ENCODE assay signal across 19 cellular contexts in the genomic region with DNA sequence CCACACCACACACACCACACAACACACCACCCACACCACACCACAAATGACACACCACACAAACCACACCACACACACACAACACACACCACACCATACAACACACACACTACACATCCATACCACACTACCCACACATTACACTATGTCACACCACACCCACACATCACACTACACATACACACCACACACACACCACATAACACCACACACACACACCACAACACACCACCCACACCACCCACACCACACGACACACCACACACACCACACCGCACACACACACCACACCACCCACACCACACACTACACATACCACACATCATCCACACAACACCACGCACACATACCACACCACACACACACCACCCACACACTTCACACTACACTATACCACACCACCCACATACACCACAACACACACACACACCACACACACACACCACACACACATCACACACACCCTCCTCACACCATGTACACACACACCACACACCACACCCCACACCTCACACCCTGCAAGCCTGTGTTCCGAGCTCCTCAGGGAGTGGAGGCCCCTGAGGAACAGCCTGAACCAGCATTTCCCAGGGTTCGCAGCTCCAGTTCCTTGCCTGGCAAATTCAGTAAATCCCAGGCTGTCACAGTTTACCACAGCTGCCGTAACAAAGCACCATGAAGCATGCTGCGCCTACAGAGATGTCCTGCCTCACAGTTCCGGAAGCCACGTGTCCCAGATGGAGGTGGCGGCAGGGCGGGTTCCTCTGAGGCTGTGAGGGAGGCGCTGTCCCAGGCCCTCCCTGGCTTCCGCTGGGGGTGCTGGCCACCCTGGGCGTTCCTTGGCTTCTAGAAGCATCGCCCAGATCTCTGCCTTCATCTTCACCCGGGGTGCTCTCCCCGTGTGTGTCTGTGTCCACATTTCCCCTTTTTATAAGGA.
DNase-seq lines count a peak whose midpoint lies in the region; ATAC-seq lines count a peak whose summit lies in the region.
"Had no signal": no experiment of that assay in that cellular context is flagged by ENCODE, and none has a peak within 500 bp of the region (broad histone marks: within the 10 kb centered on the region; RNA-seq: fewer than 3 reads in every experiment).

No MANE protein-coding gene starts in this region.

- H3K4me3 ChIP-seq in mesenchymal stem cell (ENCODE audit: insufficient read depth in 1 of 2, low read depth in 1 of 2, low read length in 2 of 2): no peak overlapping the region
- H3K4me3 ChIP-seq: left lung, prostate gland had no signal

- H2BK5ac ChIP-seq in mesenchymal stem cell (ENCODE audit: low read depth, low read length, poor library complexity, severe bottlenecking): no peak overlapping the region

- no peaks in the 10 kb centered on the region for H3K36me3 ChIP-seq in mesenchymal stem cell (ENCODE audit: control insufficient read depth in 1 of 2, insufficient read depth in 2 of 2, low read depth in 1 of 2, low read length in 2 of 2)
- H3K36me3 ChIP-seq: left lung, prostate gland had no signal

- no peak overlapping the region for H4K8ac ChIP-seq in mesenchymal stem cell (ENCODE audit: low read length)

- H3K27ac ChIP-seq in mesenchymal stem cell (ENCODE audit: low read length, poor library complexity, severe bottlenecking): no peak overlapping the region
- H3K27ac ChIP-seq: left lung, prostate gland, VCaP had no signal

- H2BK120ac ChIP-seq in mesenchymal stem cell (ENCODE audit: low read depth, low read length): no peak overlapping the region

- H3K18ac ChIP-seq in mesenchymal stem cell (ENCODE audit: low read depth in 1 of 2, low read length in 2 of 2): peak overlapping the region in 1 of 2 experiments; percentile 75

- H2AK5ac ChIP-seq in mesenchymal stem cell (ENCODE audit: low read length, severe bottlenecking): peak overlapping the region; percentile 34

- H3K27me3 ChIP-seq in mesenchymal stem cell (ENCODE audit: control insufficient read depth in 1 of 2, insufficient read depth in 1 of 2, low read length in 2 of 2): no peaks in the 10 kb centered on the region
- H3K27me3 ChIP-seq: left lung had no signal

- peaks cover under 1 to 7% of the 10 kb centered on the region in 2 donors for H3K9me3 Mint-ChIP-seq in activated T-cell treated with anti-CD3 and anti-CD28 coated beads, Interleukin-2, amount 50 U/mL, for 72 hours
- peaks cover 7% of the 10 kb centered on the region for H3K9me3 Mint-ChIP-seq in activated T-helper 1 cell treated with anti-CD3 and anti-CD28 coated beads, Interleukin-12 subunit alpha, Interleukin-12 subunit beta, Interleukin-2, Interleukin-4 antibody, amounts not matched to agents 30 ng/mL and 10 ng/mL and 1 ng/mL, durations not matched to agents 14 hours and 24 hours and 36 hours
- H3K9me3 Mint-ChIP-seq in stimulated activated naive CD8-positive, alpha-beta T cell treated with anti-CD3 and anti-CD28 coated beads, Interleukin-15, amount 100 ng/mL, for 72 hours: peaks cover 5 to 10% of the 10 kb centered on the region in 2 donors
- H3K9me3 Mint-ChIP-seq: endodermal cell had no signal

- H3K4me1 ChIP-seq in mesenchymal stem cell (ENCODE audit: control insufficient read depth, insufficient read depth, low read depth, low read length): peaks cover 7% of the 10 kb centered on the region
- H3K4me1 ChIP-seq: left lung, prostate gland had no signal

- peak overlapping the region in 1 of 2 experiments; percentile 61 for H2BK12ac ChIP-seq in mesenchymal stem cell (ENCODE audit: low read length in 2 of 2)

- H3K9ac ChIP-seq in mesenchymal stem cell (ENCODE audit: low read length): no peak overlapping the region

- peak; percentile 16 to 36 for ATAC-seq in activated T-cell treated with anti-CD3 and anti-CD28 coated beads, Interleukin-2, amount 50 U/mL, for 72 hours (replicated peaks in 1 of 2)
- peak; percentile 13 for ATAC-seq in stimulated activated naive CD8-positive, alpha-beta T cell treated with anti-CD3 and anti-CD28 coated beads, Interleukin-15, amount 100 ng/mL, for 72 hours
- ATAC-seq in HG03439 (IDR thresholded peaks at IDR 0.05; ENCODE audit: unreplicated experiment): no peak
- ATAC-seq in GM21381 (IDR thresholded peaks at IDR 0.05; ENCODE audit: unreplicated experiment): no peak
- ATAC-seq: left lung, Panc1, SK-N-SH treated with all-trans-retinoic acid at 6 μM for 48 hours had no signal

- H3K14ac ChIP-seq in mesenchymal stem cell (ENCODE audit: low read length in 2 of 2): peak overlapping the region in 1 of 2 experiments; percentile 85

- DNase-seq in activated T-cell treated with anti-CD3 and anti-CD28 coated beads, Interleukin-2, amount 50 U/mL, for 72 hours: peak in 1 of 2 donors; percentile 18
- no peak for DNase-seq in activated T-cell treated with anti-CD3 and anti-CD28 coated beads, Interleukin-2, amount 50 U/mL, for 1 hour
- DNase-seq in activated T-helper 1 cell treated with anti-CD3 and anti-CD28 coated beads, Interleukin-12 subunit alpha, Interleukin-12 subunit beta, Interleukin-2, Interleukin-4 antibody, amounts not matched to agents 30 ng/mL and 10 ng/mL and 1 ng/mL, durations not matched to agents 14 hours and 24 hours and 36 hours (ENCODE audit: low spot score): no peak
- DNase-seq in mesenchymal stem cell (no peak), KG1 (lab: John Stamatoyannopoulos, UW) (no peak)
- peak in 1 of 2 donors; percentile 18 for DNase-seq in stimulated activated naive CD8-positive, alpha-beta T cell treated with anti-CD3 and anti-CD28 coated beads, Interleukin-15, amount 100 ng/mL, for 72 hours
- DNase-seq: activated CD8-positive, alpha-beta memory T cell treated with anti-CD3 and anti-CD28 coated beads, Interleukin-2, amount 50 U/mL, for 48 hours; cerebellar nuclear complex; endodermal cell; GDM1; left lung; NCI-H1436 treated with DMSO at 0.1 percent for 48 hours; stimulated activated CD4-positive, alpha-beta T cell treated with anti-CD3 and anti-CD28 coated beads, Interleukin-12 subunit alpha, Interleukin-12 subunit beta, amount 100 ng/mL, for 4 hours had no signal

- no peaks in the 10 kb centered on the region for H3K79me1 ChIP-seq in mesenchymal stem cell (replicated peaks; ENCODE audit: low read length, poor library complexity, severe bottlenecking)

- intact Hi-C loops in activated T-helper 1 cell treated with anti-CD3 and anti-CD28 coated beads, Interleukin-12 subunit alpha, Interleukin-12 subunit beta, Interleukin-2, Interleukin-4 antibody, amounts not matched to agents 30 ng/mL and 10 ng/mL and 1 ng/mL, durations not matched to agents 14 hours and 24 hours and 36 hours (cut with micrococcal nuclease): no loop called here

- peaks cover 6% of the 10 kb centered on the region for H3K27me3 Mint-ChIP-seq in activated T-cell treated with anti-CD3 and anti-CD28 coated beads, Interleukin-2, amount 50 U/mL, for 72 hours (ENCODE audit: low read depth)
- H3K27me3 Mint-ChIP-seq in activated T-helper 1 cell treated with anti-CD3 and anti-CD28 coated beads, Interleukin-12 subunit alpha, Interleukin-12 subunit beta, Interleukin-2, Interleukin-4 antibody, amounts not matched to agents 30 ng/mL and 10 ng/mL and 1 ng/mL, durations not matched to agents 14 hours and 24 hours and 36 hours (ENCODE audit: insufficient read depth): no peaks in the 10 kb centered on the region
- no peaks in the 10 kb centered on the region for H3K27me3 Mint-ChIP-seq in stimulated activated naive CD8-positive, alpha-beta T cell treated with anti-CD3 and anti-CD28 coated beads, Interleukin-15, amount 100 ng/mL, for 72 hours

- H4K91ac ChIP-seq in mesenchymal stem cell (ENCODE audit: low read length): peak overlapping the region; percentile 0

- peak overlapping the region in 1 of 2 experiments; percentile 46 for H3K23ac ChIP-seq in mesenchymal stem cell (ENCODE audit: low read length in 2 of 2)

- 79% methylated on average over 17 of the region's 17 CpGs for whole genome bisulfite sequencing in mesenchymal stem cell

- no peak overlapping the region for H2AFZ ChIP-seq in mesenchymal stem cell (ENCODE audit: low read depth, low read length)

- peak overlapping the region; percentile 1 to 34 for H3K4me3 Mint-ChIP-seq in activated T-cell treated with anti-CD3 and anti-CD28 coated beads, Interleukin-2, amount 50 U/mL, for 72 hours
- H3K4me3 Mint-ChIP-seq in activated T-helper 1 cell treated with anti-CD3 and anti-CD28 coated beads, Interleukin-12 subunit alpha, Interleukin-12 subunit beta, Interleukin-2, Interleukin-4 antibody, amounts not matched to agents 30 ng/mL and 10 ng/mL and 1 ng/mL, durations not matched to agents 14 hours and 24 hours and 36 hours: peak overlapping the region; percentile 53
- H3K4me3 Mint-ChIP-seq in stimulated activated naive CD8-positive, alpha-beta T cell treated with anti-CD3 and anti-CD28 coated beads, Interleukin-15, amount 100 ng/mL, for 72 hours: peak overlapping the region in 1 of 2 donors; percentile 26
- H3K4me3 Mint-ChIP-seq: endodermal cell had no signal

- no peak overlapping the region for H3K4me2 ChIP-seq in mesenchymal stem cell (ENCODE audit: low read length, poor library complexity, severe bottlenecking)

- peak overlapping the region; percentile 55 for H3K27ac Mint-ChIP-seq in activated T-cell treated with anti-CD3 and anti-CD28 coated beads, Interleukin-2, amount 50 U/mL, for 72 hours
- H3K27ac Mint-ChIP-seq in activated T-helper 1 cell treated with anti-CD3 and anti-CD28 coated beads, Interleukin-12 subunit alpha, Interleukin-12 subunit beta, Interleukin-2, Interleukin-4 antibody, amounts not matched to agents 30 ng/mL and 10 ng/mL and 1 ng/mL, durations not matched to agents 14 hours and 24 hours and 36 hours: peak overlapping the region; percentile 83
- peak overlapping the region; percentile 34 to 61 for H3K27ac Mint-ChIP-seq in stimulated activated naive CD8-positive, alpha-beta T cell treated with anti-CD3 and anti-CD28 coated beads, Interleukin-15, amount 100 ng/mL, for 72 hours
- H3K27ac Mint-ChIP-seq: endodermal cell had no signal

- peaks cover under 1 to 6% of the 10 kb centered on the region in 2 donors for H3K36me3 Mint-ChIP-seq in activated T-cell treated with anti-CD3 and anti-CD28 coated beads, Interleukin-2, amount 50 U/mL, for 72 hours (ENCODE audit: insufficient read depth in 2 of 2)
- peaks cover 19% of the 10 kb centered on the region for H3K36me3 Mint-ChIP-seq in activated T-helper 1 cell treated with anti-CD3 and anti-CD28 coated beads, Interleukin-12 subunit alpha, Interleukin-12 subunit beta, Interleukin-2, Interleukin-4 antibody, amounts not matched to agents 30 ng/mL and 10 ng/mL and 1 ng/mL, durations not matched to agents 14 hours and 24 hours and 36 hours (ENCODE audit: low read depth)

- H2BK15ac ChIP-seq in mesenchymal stem cell (ENCODE audit: low read depth, poor library complexity, severe bottlenecking): no peak overlapping the region

- H3K9me3 ChIP-seq in mesenchymal stem cell (ENCODE audit: control insufficient read depth, low read length): no peaks in the 10 kb centered on the region
- H3K9me3 ChIP-seq: left lung, prostate gland had no signal

- no peak overlapping the region for H3K4ac ChIP-seq in mesenchymal stem cell (ENCODE audit: low read depth in 1 of 2, low read length in 2 of 2)

- peaks cover 71% of the 10 kb centered on the region for H3K4me1 Mint-ChIP-seq in activated T-cell treated with anti-CD3 and anti-CD28 coated beads, Interleukin-2, amount 50 U/mL, for 72 hours (ENCODE audit: low read depth)
- peaks cover 33% of the 10 kb centered on the region for H3K4me1 Mint-ChIP-seq in activated T-helper 1 cell treated with anti-CD3 and anti-CD28 coated beads, Interleukin-12 subunit alpha, Interleukin-12 subunit beta, Interleukin-2, Interleukin-4 antibody, amounts not matched to agents 30 ng/mL and 10 ng/mL and 1 ng/mL, durations not matched to agents 14 hours and 24 hours and 36 hours (ENCODE audit: low read depth)
- peaks cover 63% of the 10 kb centered on the region for H3K4me1 Mint-ChIP-seq in stimulated activated naive CD8-positive, alpha-beta T cell treated with anti-CD3 and anti-CD28 coated beads, Interleukin-15, amount 100 ng/mL, for 72 hours
- H3K4me1 Mint-ChIP-seq: endodermal cell had no signal

Comparison
In these comparisons a context has a peak if more than half of its experiments do, and no peak if none do; other contexts are left out.
1. ATAC-seq: peak in activated T-cell treated with anti-CD3 and anti-CD28 coated beads, Interleukin-2, amount 50 U/mL, for 72 hours (2 of 2) and stimulated activated naive CD8-positive, alpha-beta T cell treated with anti-CD3 and anti-CD28 coated beads, Interleukin-15, amount 100 ng/mL, for 72 hours (single experiment); none in HG03439 (single experiment) and GM21381 (single experiment).
2. Peak in every context shown above with its lines, with median percentiles within 50 percentile points of each other: H3K27ac Mint-ChIP-seq.